1 cellular context compared by ENCODE assay signal in genomic region chr10:133431888-133432613, GRCh38.
A peak's percentile ranks its signal among the peaks of the same experiment; 100 is the strongest.
TF ChIP-seq lines count a peak whose summit lies in the region.

No MANE protein-coding gene starts in this region.

TF ChIP-seq in K562, 482 proteins besides CTCF, POLR2A, EP300 and RAD21:
- peak; percentile 38; the same call in 1 of the 2 replicates for TF ChIP-seq POLR2G (IDR thresholded peaks at IDR 0.05; ENCODE audit: low read depth, low read length)
